In genomic region chr15:64355559-64356442, GRCh38 we compare ENCODE assay signal across 8 cellular contexts. TPM values are rescaled to one million over a fixed set of nuclear protein-coding genes. Genes with fewer than 3 reads are reported as not detected.
DNase-seq lines count a peak whose midpoint lies in the region; ATAC-seq and TF ChIP-seq lines count a peak whose summit lies in the region.

CSNK1G1 (minus strand) TSS chr15:64356173; CDS start chr15:64300499, 55,674 bp downstream.

- H3K9me3 Mint-ChIP-seq in activated T-cell treated with anti-CD3 and anti-CD28 coated beads, Interleukin-2, amount 50 U/mL, for 4 hours: no peaks in the 10 kb centered on the region

- H3K4me3 ChIP-seq in Panc1 (ENCODE audit: low read depth in 2 of 2, low read length in 2 of 2) (peak within 1 kb of the TSS; percentile 73 to 97), esophagus (ENCODE audit: low read depth in 1 of 2, low read length in 2 of 2) (peak within 1 kb of the TSS; percentile 89 to 92), mucosa of stomach (ENCODE audit: low read length) (peak within 1 kb of the TSS; percentile 67)

- DNase-seq in DMS114 treated with DMSO at 0.1 percent for 48 hours (lab: John Stamatoyannopoulos, UW; ENCODE audit: unreplicated experiment): peak; percentile 99
- DNase-seq in KG1 (lab: John Stamatoyannopoulos, UW): peak; percentile 94
- peak; percentile 92 for DNase-seq in Panc1 (ENCODE audit: low read depth, low spot score)
- peak; percentile 90 for DNase-seq in activated T-cell treated with anti-CD3 and anti-CD28 coated beads, Interleukin-2, amount 50 U/mL, for 4 hours
- DNase-seq in stimulated activated CD8-positive, alpha-beta memory T cell treated with anti-CD3 and anti-CD28 coated beads, Interleukin-7, amount 100 ng/mL, for 1 hour (ENCODE audit: low read depth in 2 of 2): peak; percentile 82 to 86

- H3K36me3 Mint-ChIP-seq in activated T-cell treated with anti-CD3 and anti-CD28 coated beads, Interleukin-2, amount 50 U/mL, for 4 hours (ENCODE audit: insufficient read depth): no peaks in the 10 kb centered on the region

- H3K4me1 Mint-ChIP-seq in activated T-cell treated with anti-CD3 and anti-CD28 coated beads, Interleukin-2, amount 50 U/mL, for 4 hours (ENCODE audit: low read depth): peaks cover 15% of the 10 kb centered on the region

- no TSS peak for BruUV-seq in Panc1 (replicated peaks; lab: Mats Ljungman, UMichigan)

- CTCF ChIA-PET in Panc1 (lab: Charles Lee): interaction anchor here (0.5 to 1.2 kb wide), 5 partner anchors 36 to 143 kb away, joined by 3 to 9 read pairs (median 4); no protein-coding TSS in a partner anchor

- H3K27ac ChIP-seq in Panc1 (ENCODE audit: low read length) (peak within 1 kb of the TSS; percentile 92), esophagus (ENCODE audit: low read depth in 2 of 2, low read length in 1 of 2) (peak within 1 kb of the TSS; percentile 88 to 89)

- TF ChIP-seq CTCF in Panc1 (IDR thresholded peaks at IDR 0.05): no peak

- H3K9ac ChIP-seq in mucosa of stomach (ENCODE audit: low read length): peak within 1 kb of the TSS; percentile 76

- POLR2A ChIA-PET in Panc1 (lab: Charles Lee): interaction anchor here (0.6 kb wide), 2 partner anchors 17 to 194 kb away, joined by 3 read pairs; no protein-coding TSS in a partner anchor

- H3K4me3 Mint-ChIP-seq in activated T-cell treated with anti-CD3 and anti-CD28 coated beads, Interleukin-2, amount 50 U/mL, for 4 hours: peak within 1 kb of the TSS; percentile 89

- H3K9me3 ChIP-seq in Panc1 (ENCODE audit: control insufficient read depth, insufficient read depth, low read depth, low read length) (no peaks in the 10 kb centered on the region), esophagus (ENCODE audit: control insufficient read depth in 2 of 2, insufficient read depth in 1 of 2, low read depth in 1 of 2, low read length in 1 of 2) (no peaks in the 10 kb centered on the region), mucosa of stomach (ENCODE audit: control insufficient read depth, low read length) (no peaks in the 10 kb centered on the region)

- H3K36me3 ChIP-seq in Panc1 (ENCODE audit: control insufficient read depth, insufficient read depth, low read length) (no peaks in the 10 kb centered on the region), esophagus (ENCODE audit: control insufficient read depth in 2 of 2, insufficient read depth in 2 of 2, low read length in 1 of 2) (no peaks in the 10 kb centered on the region), mucosa of stomach (ENCODE audit: control insufficient read depth, insufficient read depth, low read length) (no peaks in the 10 kb centered on the region)

- in situ Hi-C loops in Panc1 (cut with HindIII; ENCODE audit: low pct_unique_long_range_greater_than_20kb, low sequenced_read_pairs): no loop called here

- peaks cover 9% of the 10 kb centered on the region for H3K4me1 ChIP-seq in Panc1 (ENCODE audit: control insufficient read depth, insufficient read depth, low read length)
- no peaks in the 10 kb centered on the region for H3K4me1 ChIP-seq in esophagus (ENCODE audit: control insufficient read depth in 2 of 2, insufficient read depth in 2 of 2, low read length in 1 of 2)
- H3K4me1 ChIP-seq in mucosa of stomach (ENCODE audit: control insufficient read depth, insufficient read depth, low read length): peaks cover 9% of the 10 kb centered on the region

- WGBS in esophagus, 2 donors: 0 to 1% methylated on average over 50 to 55 of the region's 55 CpGs

- intact Hi-C loops in Panc1 (cut with micrococcal nuclease; ENCODE audit: unreplicated experiment): loop anchor here (5.0 kb wide), 1 partner anchor 144 kb away; no protein-coding TSS in a partner anchor

- no peaks in the 10 kb centered on the region for H3K27me3 ChIP-seq in Panc1 (ENCODE audit: control insufficient read depth, insufficient read depth, low read length)
- no peaks in the 10 kb centered on the region for H3K27me3 ChIP-seq in esophagus (ENCODE audit: control insufficient read depth in 1 of 2, insufficient read depth in 2 of 2, low read length in 2 of 2)
- no peaks in the 10 kb centered on the region for H3K27me3 ChIP-seq in mucosa of stomach (ENCODE audit: control insufficient read depth, insufficient read depth, low read length)

- H3K27me3 Mint-ChIP-seq in activated T-cell treated with anti-CD3 and anti-CD28 coated beads, Interleukin-2, amount 50 U/mL, for 4 hours (ENCODE audit: low read depth): no peaks in the 10 kb centered on the region

- ATAC-seq in GM21723 (IDR thresholded peaks at IDR 0.05; ENCODE audit: unreplicated experiment) (peak; percentile 97), Panc1 (peak; percentile 99)
- peak; percentile 100 for ATAC-seq in activated T-cell treated with anti-CD3 and anti-CD28 coated beads, Interleukin-2, amount 50 U/mL, for 4 hours

RNA-seq across cellular contexts. Expression of gene CSNK1G1, which starts in this region (rescaled TPM):
- 22.8 TPM for total RNA-seq in Panc1 (2021; ENCODE audit: unreplicated experiment)
- 9.5 TPM for polyA plus RNA-seq in Panc1 (2012; ENCODE audit: insufficient read length)
- total RNA-seq in activated T-cell treated with anti-CD3 and anti-CD28 coated beads, Interleukin-2, amount 50 U/mL, for 4 hours: 10 to 100 TPM; 24.4 to 27.4 (median 25.1) TPM
- polyA plus RNA-seq in esophagus: 1 to 10 TPM; 3.8 to 4.6 TPM

Comparison
In these comparisons a context has a peak if more than half of its experiments do, and no peak if none do; other contexts are left out.
1. Peak in every context shown above with its lines: DNase-seq, ATAC-seq, H3K4me3 ChIP-seq and H3K27ac ChIP-seq.